In genomic region chr9:83622814-83623633, GRCh38 we compare ENCODE assay signal across 8 cellular contexts. TPM values are rescaled to one million over a fixed set of nuclear protein-coding genes. Genes with fewer than 3 reads are reported as not detected.
DNase-seq lines count a peak whose midpoint lies in the region; ATAC-seq lines count a peak whose summit lies in the region.

IDNK (plus strand) TSS chr9:83623143; CDS start chr9:83623172, 29 bp downstream.

- peak within 1 kb of the TSS; percentile 62 for H3K27ac ChIP-seq in cingulate gyrus (ENCODE audit: low read depth, low read length)

- ATAC-seq in HG02938 (IDR thresholded peaks at IDR 0.05; ENCODE audit: unreplicated experiment) (peak; percentile 81), left lobe of liver (peak; percentile 76)

- DNase-seq in SIG-M5 treated with dmso at 0.1 percent for 504 hours (lab: John Stamatoyannopoulos, UW; ENCODE audit: unreplicated experiment) (peak; percentile 47), SIG-M5 (lab: John Stamatoyannopoulos, UW) (no peak), NCI-H2029 (lab: John Stamatoyannopoulos, UW) (peak; percentile 66), left lobe of liver (ENCODE audit: low spot score) (peak; percentile 81)
- DNase-seq in activated CD4-positive, alpha-beta T cell treated with anti-CD3 and anti-CD28 coated beads for 24 hours (ENCODE audit: low read depth in 2 of 2), result peak; percentile 40 to 53
- peak; percentile 66 for DNase-seq in stimulated activated CD4-positive, alpha-beta T cell treated with anti-CD3 and anti-CD28 coated beads, Interleukin-4, amount 100 ng/mL, for 1 hour

RNA-seq across cellular contexts. Expression of gene IDNK, which starts in this region (rescaled TPM):
- total RNA-seq in left lobe of liver, result 23.9 TPM
